Comparison of ENCODE assay signal across 28 cellular contexts in genomic region chr13:34413538-34414210, GRCh38.
"Had no signal": no experiment of that assay in that cellular context is flagged by ENCODE, and none has a peak within 500 bp of the region (broad histone marks: within the 10 kb centered on the region; RNA-seq: fewer than 3 reads in every experiment).

No MANE protein-coding gene starts in this region.

- H3K27ac ChIP-seq: body of pancreas, epithelial cell of prostate, hepatocyte, neural progenitor cell, parathyroid adenoma, psoas muscle, sigmoid colon, vagina, VCaP had no signal

- H3K4me1 ChIP-seq: body of pancreas, neural progenitor cell, parathyroid adenoma, psoas muscle, vagina had no signal

- H3K4me2 ChIP-seq: hepatocyte, neural progenitor cell had no signal

- ATAC-seq: body of pancreas; left cardiac atrium; naive thymus-derived CD4-positive, alpha-beta T cell; psoas muscle; stimulated activated naive CD8-positive, alpha-beta T cell treated with anti-CD3 and anti-CD28 coated beads, Interleukin-15, amount 100 ng/mL, for 72 hours had no signal

- H3K4me3 ChIP-seq: body of pancreas, esophagus squamous epithelium, hepatocyte, neural progenitor cell, psoas muscle, sigmoid colon, vagina had no signal

- DNase-seq: activated CD4-positive, alpha-beta T cell treated with anti-CD3 and anti-CD28 coated beads for 4 hours; activated CD4-positive, alpha-beta T cell treated with anti-CD3 and anti-CD28 coated beads, Interleukin-2, amount 50 U/mL, for 4 hours; activated effector memory CD4-positive, alpha-beta T cell treated with Interleukin-2 at 50 U/mL for 16 hours; activated naive CD4-positive, alpha-beta T cell treated with Interleukin-2 at 50 U/mL for 16 hours; activated T-cell treated with anti-CD3 and anti-CD28 coated beads for 4 hours; anterior cingulate cortex; body of pancreas; effector CD4-positive, alpha-beta T cell; esophagus squamous epithelium; left cardiac atrium; midbrain; naive thymus-derived CD4-positive, alpha-beta T cell; occipital lobe; psoas muscle; sigmoid colon; small intestine; stimulated activated CD4-positive, alpha-beta T cell treated with anti-CD3 and anti-CD28 coated beads, Interleukin-1b, Interleukin-23, amount 100 ng/mL, for 48 hours; stimulated activated CD4-positive, alpha-beta T cell treated with anti-CD3 and anti-CD28 coated beads, Interleukin-4, amount 100 ng/mL, for 4 hours; stimulated activated CD8-positive, alpha-beta memory T cell treated with anti-CD3 and anti-CD28 coated beads, Interleukin-4, amount 100 ng/mL, for 48 hours; stimulated activated naive CD8-positive, alpha-beta T cell treated with anti-CD3 and anti-CD28 coated beads, Interleukin-15, amount 100 ng/mL, for 72 hours; substantia nigra; T-helper 9 cell had no signal

- H3K27me3 ChIP-seq: body of pancreas, esophagus squamous epithelium, hepatocyte, neural progenitor cell, sigmoid colon, vagina had no signal

- H3K79me2 ChIP-seq: hepatocyte, parathyroid adenoma had no signal

- H3K36me3 ChIP-seq: esophagus squamous epithelium, neural progenitor cell, sigmoid colon, vagina had no signal

- H2AFZ ChIP-seq: hepatocyte, neural progenitor cell, parathyroid adenoma had no signal

- H3K9me3 ChIP-seq: body of pancreas, esophagus squamous epithelium, psoas muscle, sigmoid colon, vagina had no signal

- H3K9ac ChIP-seq: neural progenitor cell, parathyroid adenoma had no signal
